1 cellular context compared by ENCODE assay signal in the genomic region with DNA sequence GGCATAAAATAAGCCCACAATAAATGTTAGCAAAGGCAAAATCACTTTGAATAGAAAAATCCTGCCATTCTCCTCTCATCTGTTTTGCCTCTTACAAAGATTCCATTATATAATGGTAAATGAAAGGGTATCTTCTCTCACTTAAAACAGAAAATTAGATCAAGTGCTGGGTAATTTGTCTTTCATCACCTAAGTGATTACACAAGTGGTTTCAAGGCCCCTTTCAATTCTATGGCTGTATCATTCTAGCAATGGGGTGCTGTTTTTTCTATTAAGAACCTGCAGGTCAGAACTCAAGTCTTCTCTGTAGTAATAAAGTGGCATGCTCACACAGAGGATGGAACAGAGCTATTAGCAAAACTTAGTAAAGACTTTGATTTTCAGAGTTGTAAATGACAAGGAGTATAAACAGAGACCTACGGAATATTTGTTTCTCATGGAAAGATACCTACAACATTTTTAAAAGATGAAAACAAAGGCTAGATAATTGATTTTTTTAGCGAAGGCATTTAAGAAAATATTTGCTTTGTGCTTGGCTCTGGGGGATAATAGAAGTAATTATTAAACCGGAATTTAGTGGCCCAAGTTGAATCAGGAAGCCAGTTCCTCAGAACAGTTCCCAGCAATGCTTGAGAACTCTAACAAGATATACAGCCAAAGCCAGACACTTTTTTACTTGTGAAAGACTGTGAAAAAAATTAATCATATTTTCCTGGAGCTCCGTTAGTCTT.
TF ChIP-seq lines count a peak whose summit lies in the region.

No MANE protein-coding gene starts in this region.

TF ChIP-seq in HepG2, 621 proteins besides CTCF, POLR2A, EP300 and RAD21 (continued from another document and continues in another):
- TF ChIP-seq KIAA2018 (CRISPR knock-in tag; IDR thresholded peaks at IDR 0.05; ENCODE audit: borderline replicate concordance): no peak
- TF ChIP-seq, protein P1, sequence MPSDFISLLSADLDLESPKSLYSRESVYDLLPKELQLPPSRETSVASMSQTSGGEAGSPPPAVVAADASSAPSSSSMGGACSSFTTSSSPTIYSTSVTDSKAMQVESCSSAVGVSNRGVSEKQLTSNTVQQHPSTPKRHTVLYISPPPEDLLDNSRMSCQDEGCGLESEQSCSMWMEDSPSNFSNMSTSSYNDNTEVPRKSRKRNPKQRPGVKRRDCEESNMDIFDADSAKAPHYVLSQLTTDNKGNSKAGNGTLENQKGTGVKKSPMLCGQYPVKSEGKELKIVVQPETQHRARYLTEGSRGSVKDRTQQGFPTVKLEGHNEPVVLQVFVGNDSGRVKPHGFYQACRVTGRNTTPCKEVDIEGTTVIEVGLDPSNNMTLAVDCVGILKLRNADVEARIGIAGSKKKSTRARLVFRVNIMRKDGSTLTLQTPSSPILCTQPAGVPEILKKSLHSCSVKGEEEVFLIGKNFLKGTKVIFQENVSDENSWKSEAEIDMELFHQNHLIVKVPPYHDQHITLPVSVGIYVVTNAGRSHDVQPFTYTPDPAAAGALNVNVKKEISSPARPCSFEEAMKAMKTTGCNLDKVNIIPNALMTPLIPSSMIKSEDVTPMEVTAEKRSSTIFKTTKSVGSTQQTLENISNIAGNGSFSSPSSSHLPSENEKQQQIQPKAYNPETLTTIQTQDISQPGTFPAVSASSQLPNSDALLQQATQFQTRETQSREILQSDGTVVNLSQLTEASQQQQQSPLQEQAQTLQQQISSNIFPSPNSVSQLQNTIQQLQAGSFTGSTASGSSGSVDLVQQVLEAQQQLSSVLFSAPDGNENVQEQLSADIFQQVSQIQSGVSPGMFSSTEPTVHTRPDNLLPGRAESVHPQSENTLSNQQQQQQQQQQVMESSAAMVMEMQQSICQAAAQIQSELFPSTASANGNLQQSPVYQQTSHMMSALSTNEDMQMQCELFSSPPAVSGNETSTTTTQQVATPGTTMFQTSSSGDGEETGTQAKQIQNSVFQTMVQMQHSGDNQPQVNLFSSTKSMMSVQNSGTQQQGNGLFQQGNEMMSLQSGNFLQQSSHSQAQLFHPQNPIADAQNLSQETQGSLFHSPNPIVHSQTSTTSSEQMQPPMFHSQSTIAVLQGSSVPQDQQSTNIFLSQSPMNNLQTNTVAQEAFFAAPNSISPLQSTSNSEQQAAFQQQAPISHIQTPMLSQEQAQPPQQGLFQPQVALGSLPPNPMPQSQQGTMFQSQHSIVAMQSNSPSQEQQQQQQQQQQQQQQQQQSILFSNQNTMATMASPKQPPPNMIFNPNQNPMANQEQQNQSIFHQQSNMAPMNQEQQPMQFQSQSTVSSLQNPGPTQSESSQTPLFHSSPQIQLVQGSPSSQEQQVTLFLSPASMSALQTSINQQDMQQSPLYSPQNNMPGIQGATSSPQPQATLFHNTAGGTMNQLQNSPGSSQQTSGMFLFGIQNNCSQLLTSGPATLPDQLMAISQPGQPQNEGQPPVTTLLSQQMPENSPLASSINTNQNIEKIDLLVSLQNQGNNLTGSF (CRISPR knock-in tag; IDR thresholded peaks at IDR 0.05): no peak
- no peak for TF ChIP-seq RFXANK (CRISPR knock-in tag; IDR thresholded peaks at IDR 0.05)
- TF ChIP-seq ZFP1 (CRISPR knock-in tag; IDR thresholded peaks at IDR 0.05): no peak
- TF ChIP-seq, protein P2, sequence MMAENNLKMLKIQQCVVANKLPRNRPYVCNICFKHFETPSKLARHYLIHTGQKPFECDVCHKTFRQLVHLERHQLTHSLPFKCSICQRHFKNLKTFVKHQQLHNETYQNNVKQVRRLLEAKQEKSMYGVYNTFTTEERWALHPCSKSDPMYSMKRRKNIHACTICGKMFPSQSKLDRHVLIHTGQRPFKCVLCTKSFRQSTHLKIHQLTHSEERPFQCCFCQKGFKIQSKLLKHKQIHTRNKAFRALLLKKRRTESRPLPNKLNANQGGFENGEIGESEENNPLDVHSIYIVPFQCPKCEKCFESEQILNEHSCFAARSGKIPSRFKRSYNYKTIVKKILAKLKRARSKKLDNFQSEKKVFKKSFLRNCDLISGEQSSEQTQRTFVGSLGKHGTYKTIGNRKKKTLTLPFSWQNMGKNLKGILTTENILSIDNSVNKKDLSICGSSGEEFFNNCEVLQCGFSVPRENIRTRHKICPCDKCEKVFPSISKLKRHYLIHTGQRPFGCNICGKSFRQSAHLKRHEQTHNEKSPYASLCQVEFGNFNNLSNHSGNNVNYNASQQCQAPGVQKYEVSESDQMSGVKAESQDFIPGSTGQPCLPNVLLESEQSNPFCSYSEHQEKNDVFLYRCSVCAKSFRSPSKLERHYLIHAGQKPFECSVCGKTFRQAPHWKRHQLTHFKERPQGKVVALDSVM (CRISPR knock-in tag; IDR thresholded peaks at IDR 0.05): no peak
- TF ChIP-seq, protein P3, sequence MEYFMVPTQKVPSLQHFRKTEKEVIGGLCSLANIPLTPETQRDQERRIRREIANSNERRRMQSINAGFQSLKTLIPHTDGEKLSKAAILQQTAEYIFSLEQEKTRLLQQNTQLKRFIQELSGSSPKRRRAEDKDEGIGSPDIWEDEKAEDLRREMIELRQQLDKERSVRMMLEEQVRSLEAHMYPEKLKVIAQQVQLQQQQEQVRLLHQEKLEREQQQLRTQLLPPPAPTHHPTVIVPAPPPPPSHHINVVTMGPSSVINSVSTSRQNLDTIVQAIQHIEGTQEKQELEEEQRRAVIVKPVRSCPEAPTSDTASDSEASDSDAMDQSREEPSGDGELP (IDR thresholded peaks at IDR 0.05; ENCODE audit: borderline replicate concordance, low read depth): no peak
- TF ChIP-seq ZNF180 (CRISPR knock-in tag; IDR thresholded peaks at IDR 0.05; ENCODE audit: borderline replicate concordance, low read depth): no peak
- TF ChIP-seq, protein P4, sequence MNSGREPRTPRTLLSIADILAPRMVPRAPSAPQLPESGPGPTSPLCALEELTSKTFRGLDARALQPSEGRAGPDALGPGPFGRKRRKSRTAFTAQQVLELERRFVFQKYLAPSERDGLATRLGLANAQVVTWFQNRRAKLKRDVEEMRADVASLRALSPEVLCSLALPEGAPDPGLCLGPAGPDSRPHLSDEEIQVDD (CRISPR knock-in tag; IDR thresholded peaks at IDR 0.05; ENCODE audit: borderline replicate concordance): no peak
- TF ChIP-seq ZFYVE20 (CRISPR knock-in tag; IDR thresholded peaks at IDR 0.05; ENCODE audit: borderline replicate concordance, low read depth): no peak
- no peak for TF ChIP-seq TBP (CRISPR knock-in tag; IDR thresholded peaks at IDR 0.05)
- TF ChIP-seq SRSF9 (IDR thresholded peaks at IDR 0.05; ENCODE audit: borderline replicate concordance, insufficient read depth, low read depth, low read length, poor library complexity, severe bottlenecking): no peak
- no peak for TF ChIP-seq ZBTB20 (CRISPR knock-in tag; IDR thresholded peaks at IDR 0.05; ENCODE audit: borderline replicate concordance, low read depth)
- no peak for TF ChIP-seq SAFB2 (CRISPR knock-in tag; IDR thresholded peaks at IDR 0.05; ENCODE audit: borderline replicate concordance, low read depth)
- no peak for TF ChIP-seq ZNF672 (CRISPR knock-in tag; IDR thresholded peaks at IDR 0.05)
- no peak for TF ChIP-seq JUND (CRISPR knock-in tag; IDR thresholded peaks at IDR 0.05)
- no peak for TF ChIP-seq ZFX (CRISPR knock-in tag; IDR thresholded peaks at IDR 0.05; ENCODE audit: low read depth)
- TF ChIP-seq HOXA5 (CRISPR knock-in tag; IDR thresholded peaks at IDR 0.05): no peak
- TF ChIP-seq ELF3 (CRISPR knock-in tag; IDR thresholded peaks at IDR 0.05): peak; percentile 57
- TF ChIP-seq, protein P5, sequence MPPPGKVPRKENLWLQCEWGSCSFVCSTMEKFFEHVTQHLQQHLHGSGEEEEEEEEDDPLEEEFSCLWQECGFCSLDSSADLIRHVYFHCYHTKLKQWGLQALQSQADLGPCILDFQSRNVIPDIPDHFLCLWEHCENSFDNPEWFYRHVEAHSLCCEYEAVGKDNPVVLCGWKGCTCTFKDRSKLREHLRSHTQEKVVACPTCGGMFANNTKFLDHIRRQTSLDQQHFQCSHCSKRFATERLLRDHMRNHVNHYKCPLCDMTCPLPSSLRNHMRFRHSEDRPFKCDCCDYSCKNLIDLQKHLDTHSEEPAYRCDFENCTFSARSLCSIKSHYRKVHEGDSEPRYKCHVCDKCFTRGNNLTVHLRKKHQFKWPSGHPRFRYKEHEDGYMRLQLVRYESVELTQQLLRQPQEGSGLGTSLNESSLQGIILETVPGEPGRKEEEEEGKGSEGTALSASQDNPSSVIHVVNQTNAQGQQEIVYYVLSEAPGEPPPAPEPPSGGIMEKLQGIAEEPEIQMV (CRISPR knock-in tag; IDR thresholded peaks at IDR 0.05; ENCODE audit: low read depth): no peak
- 0 out of 4 replicates have a peak, but pooled peaks of 1 of the 2 experiments have one; percentile 30 for TF ChIP-seq ATF4 (CRISPR knock-in tag; IDR thresholded peaks at IDR 0.05)
- no peak for TF ChIP-seq U2AF2 (IDR thresholded peaks at IDR 0.05; ENCODE audit: low read depth, low read length)
- no peak for TF ChIP-seq SMC3 (IDR thresholded peaks at IDR 0.05; ENCODE audit: low read length)
- TF ChIP-seq ATF7-NPFF (CRISPR knock-in tag; IDR thresholded peaks at IDR 0.05; ENCODE audit: low read depth): no peak
- no peak; a peak in 1 of 4 replicates for TF ChIP-seq KLF16 (CRISPR knock-in tag; IDR thresholded peaks at IDR 0.05)
- no peak for TF ChIP-seq ZNF781 (CRISPR knock-in tag; IDR thresholded peaks at IDR 0.05; ENCODE audit: borderline replicate concordance, not compliant biosample characterization)
- no peak for TF ChIP-seq RFX5 (IDR thresholded peaks at IDR 0.05; ENCODE audit: low read depth, low read length)
- TF ChIP-seq PBX2 (CRISPR knock-in tag; IDR thresholded peaks at IDR 0.05): no peak
- TF ChIP-seq MXD4 (CRISPR knock-in tag; IDR thresholded peaks at IDR 0.05): peak; percentile 37; the same call in 1 of the 2 replicates
